In genomic region chrX:33188881-33189280, GRCh38 we compare ENCODE assay signal across 1 cellular context.
TF ChIP-seq lines count a peak whose summit lies in the region.

No MANE protein-coding gene starts in this region.

TF ChIP-seq in WTC11, 78 proteins besides CTCF, POLR2A, EP300 and RAD21 (continued from another document):
- TF ChIP-seq, protein P1, sequence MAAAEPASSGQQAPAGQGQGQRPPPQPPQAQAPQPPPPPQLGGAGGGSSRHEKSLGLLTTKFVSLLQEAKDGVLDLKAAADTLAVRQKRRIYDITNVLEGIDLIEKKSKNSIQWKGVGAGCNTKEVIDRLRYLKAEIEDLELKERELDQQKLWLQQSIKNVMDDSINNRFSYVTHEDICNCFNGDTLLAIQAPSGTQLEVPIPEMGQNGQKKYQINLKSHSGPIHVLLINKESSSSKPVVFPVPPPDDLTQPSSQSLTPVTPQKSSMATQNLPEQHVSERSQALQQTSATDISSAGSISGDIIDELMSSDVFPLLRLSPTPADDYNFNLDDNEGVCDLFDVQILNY (CRISPR knock-in tag; IDR thresholded peaks at IDR 0.05), result no peak
- TF ChIP-seq TP53 (CRISPR knock-in tag; IDR thresholded peaks at IDR 0.05), result no peak
- no peak for TF ChIP-seq SOX15 (CRISPR knock-in tag; IDR thresholded peaks at IDR 0.05)
- TF ChIP-seq, protein P2, sequence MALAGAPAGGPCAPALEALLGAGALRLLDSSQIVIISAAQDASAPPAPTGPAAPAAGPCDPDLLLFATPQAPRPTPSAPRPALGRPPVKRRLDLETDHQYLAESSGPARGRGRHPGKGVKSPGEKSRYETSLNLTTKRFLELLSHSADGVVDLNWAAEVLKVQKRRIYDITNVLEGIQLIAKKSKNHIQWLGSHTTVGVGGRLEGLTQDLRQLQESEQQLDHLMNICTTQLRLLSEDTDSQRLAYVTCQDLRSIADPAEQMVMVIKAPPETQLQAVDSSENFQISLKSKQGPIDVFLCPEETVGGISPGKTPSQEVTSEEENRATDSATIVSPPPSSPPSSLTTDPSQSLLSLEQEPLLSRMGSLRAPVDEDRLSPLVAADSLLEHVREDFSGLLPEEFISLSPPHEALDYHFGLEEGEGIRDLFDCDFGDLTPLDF (CRISPR knock-in tag; IDR thresholded peaks at IDR 0.05), result no peak
- no peak for TF ChIP-seq ATF6 (CRISPR knock-in tag; IDR thresholded peaks at IDR 0.05)
- TF ChIP-seq NFATC4 (CRISPR knock-in tag; IDR thresholded peaks at IDR 0.05), result no peak
- TF ChIP-seq CBFB (CRISPR knock-in tag; IDR thresholded peaks at IDR 0.05; ENCODE audit: low read depth), result no peak
- TF ChIP-seq ZNF396 (CRISPR knock-in tag; IDR thresholded peaks at IDR 0.05; ENCODE audit: borderline replicate concordance), result no peak
- no peak for TF ChIP-seq CDX4 (CRISPR knock-in tag; IDR thresholded peaks at IDR 0.05; ENCODE audit: borderline replicate concordance)
- no peak for TF ChIP-seq GTF2I (CRISPR knock-in tag; conservative IDR thresholded peaks at IDR 0.05)
- TF ChIP-seq, protein P3, sequence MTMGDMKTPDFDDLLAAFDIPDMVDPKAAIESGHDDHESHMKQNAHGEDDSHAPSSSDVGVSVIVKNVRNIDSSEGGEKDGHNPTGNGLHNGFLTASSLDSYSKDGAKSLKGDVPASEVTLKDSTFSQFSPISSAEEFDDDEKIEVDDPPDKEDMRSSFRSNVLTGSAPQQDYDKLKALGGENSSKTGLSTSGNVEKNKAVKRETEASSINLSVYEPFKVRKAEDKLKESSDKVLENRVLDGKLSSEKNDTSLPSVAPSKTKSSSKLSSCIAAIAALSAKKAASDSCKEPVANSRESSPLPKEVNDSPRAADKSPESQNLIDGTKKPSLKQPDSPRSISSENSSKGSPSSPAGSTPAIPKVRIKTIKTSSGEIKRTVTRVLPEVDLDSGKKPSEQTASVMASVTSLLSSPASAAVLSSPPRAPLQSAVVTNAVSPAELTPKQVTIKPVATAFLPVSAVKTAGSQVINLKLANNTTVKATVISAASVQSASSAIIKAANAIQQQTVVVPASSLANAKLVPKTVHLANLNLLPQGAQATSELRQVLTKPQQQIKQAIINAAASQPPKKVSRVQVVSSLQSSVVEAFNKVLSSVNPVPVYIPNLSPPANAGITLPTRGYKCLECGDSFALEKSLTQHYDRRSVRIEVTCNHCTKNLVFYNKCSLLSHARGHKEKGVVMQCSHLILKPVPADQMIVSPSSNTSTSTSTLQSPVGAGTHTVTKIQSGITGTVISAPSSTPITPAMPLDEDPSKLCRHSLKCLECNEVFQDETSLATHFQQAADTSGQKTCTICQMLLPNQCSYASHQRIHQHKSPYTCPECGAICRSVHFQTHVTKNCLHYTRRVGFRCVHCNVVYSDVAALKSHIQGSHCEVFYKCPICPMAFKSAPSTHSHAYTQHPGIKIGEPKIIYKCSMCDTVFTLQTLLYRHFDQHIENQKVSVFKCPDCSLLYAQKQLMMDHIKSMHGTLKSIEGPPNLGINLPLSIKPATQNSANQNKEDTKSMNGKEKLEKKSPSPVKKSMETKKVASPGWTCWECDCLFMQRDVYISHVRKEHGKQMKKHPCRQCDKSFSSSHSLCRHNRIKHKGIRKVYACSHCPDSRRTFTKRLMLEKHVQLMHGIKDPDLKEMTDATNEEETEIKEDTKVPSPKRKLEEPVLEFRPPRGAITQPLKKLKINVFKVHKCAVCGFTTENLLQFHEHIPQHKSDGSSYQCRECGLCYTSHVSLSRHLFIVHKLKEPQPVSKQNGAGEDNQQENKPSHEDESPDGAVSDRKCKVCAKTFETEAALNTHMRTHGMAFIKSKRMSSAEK (CRISPR knock-in tag; IDR thresholded peaks at IDR 0.05; ENCODE audit: borderline replicate concordance), result no peak
TF ChIP-seq in WTC11: peak in this region for 0.
